Comparison of ENCODE assay signal across 9 cellular contexts in genomic region chr22:49847751-49848689, GRCh38. TPM values are rescaled to one million over a fixed set of nuclear protein-coding genes. Genes with fewer than 3 reads are reported as not detected.
DNase-seq lines count a peak whose midpoint lies in the region; ATAC-seq and TF ChIP-seq lines count a peak whose summit lies in the region.
"Had no signal": no experiment of that assay in that cellular context is flagged by ENCODE, and none has a peak within 500 bp of the region (broad histone marks: within the 10 kb centered on the region; RNA-seq: fewer than 3 reads in every experiment).

No MANE protein-coding gene starts in this region.

- no peaks in the 10 kb centered on the region for H3K9me3 ChIP-seq in CD8-positive, alpha-beta memory T cell (ENCODE audit: low read length)
- H3K9me3 ChIP-seq in Panc1 (ENCODE audit: control insufficient read depth, insufficient read depth, low read depth, low read length), result no peaks in the 10 kb centered on the region

- no peak overlapping the region for H3K4me3 ChIP-seq in CD8-positive, alpha-beta memory T cell (ENCODE audit: low read length)
- peak overlapping the region; percentile 42 to 46 for H3K4me3 ChIP-seq in Panc1 (ENCODE audit: low read depth in 2 of 2, low read length in 2 of 2)

- H3K27me3 Mint-ChIP-seq in CD8-positive, alpha-beta memory T cell, result peaks cover 4 to 13% of the 10 kb centered on the region in 2 donors
- peaks cover 64% of the 10 kb centered on the region for H3K27me3 Mint-ChIP-seq in progenitor cell of endocrine pancreas

- ATAC-seq in Panc1 (no peak), Right ventricle myocardium superior (ENCODE audit: poor library complexity) (no peak), GM21737 (IDR thresholded peaks at IDR 0.05; ENCODE audit: unreplicated experiment) (no peak), GM19452 (IDR thresholded peaks at IDR 0.05; ENCODE audit: unreplicated experiment) (no peak)

- H3K36me3 Mint-ChIP-seq in CD8-positive, alpha-beta memory T cell, result no peaks in the 10 kb centered on the region
- no peaks in the 10 kb centered on the region for H3K36me3 Mint-ChIP-seq in progenitor cell of endocrine pancreas (ENCODE audit: insufficient read depth)

- no peaks in the 10 kb centered on the region for H3K9me3 Mint-ChIP-seq in CD8-positive, alpha-beta memory T cell
- H3K9me3 Mint-ChIP-seq in progenitor cell of endocrine pancreas (ENCODE audit: low read depth), result no peaks in the 10 kb centered on the region

- intact Hi-C loops in Panc1 (cut with micrococcal nuclease; ENCODE audit: unreplicated experiment) (no loop called here), Right ventricle myocardium superior (cut with DNase I) (no loop called here)

- no peaks in the 10 kb centered on the region for H3K27me3 ChIP-seq in CD8-positive, alpha-beta memory T cell (ENCODE audit: insufficient read depth, low read length, poor library complexity, severe bottlenecking)
- no peaks in the 10 kb centered on the region for H3K27me3 ChIP-seq in Panc1 (ENCODE audit: control insufficient read depth, insufficient read depth, low read length)

- BruUV-seq in Panc1 (replicated peaks; lab: Mats Ljungman, UMichigan), result no TSS peak

- peaks cover 8% of the 10 kb centered on the region for H3K4me1 ChIP-seq in CD8-positive, alpha-beta memory T cell (ENCODE audit: insufficient read depth, low read length)
- H3K4me1 ChIP-seq in Panc1 (ENCODE audit: control insufficient read depth, insufficient read depth, low read length), result 0 out of 2 replicates have a peak, but pooled peaks cover 4% of the 10 kb centered on the region

- in situ Hi-C loops in Panc1 (cut with HindIII; ENCODE audit: low pct_unique_long_range_greater_than_20kb, low sequenced_read_pairs), result no loop called here

- TF ChIP-seq CTCF in Panc1 (IDR thresholded peaks at IDR 0.05) (no peak), progenitor cell of endocrine pancreas (IDR thresholded peaks at IDR 0.05; ENCODE audit: unreplicated experiment) (no peak)

- H3K27ac ChIP-seq in CD8-positive, alpha-beta memory T cell (ENCODE audit: low read depth, low read length), result no peak overlapping the region
- no peak overlapping the region for H3K27ac ChIP-seq in Panc1 (ENCODE audit: low read length)
- H3K27ac ChIP-seq in substantia nigra (ENCODE audit: low read depth, low read length, poor library complexity, severe bottlenecking), result no peak overlapping the region

- POLR2A ChIA-PET in CD8-positive, alpha-beta memory T cell (lab: Charles Lee), result interaction anchor here (0.9 to 1.1 kb wide), 2 partner anchors 9 to 22 kb away, joined by 3 to 4 read pairs; no protein-coding TSS in a partner anchor
- POLR2A ChIA-PET in Panc1 (lab: Charles Lee), result no interaction called here

- DNase-seq in CD8-positive, alpha-beta memory T cell, result peak in 1 of 5 donors; percentile 39
- DNase-seq in Panc1 (ENCODE audit: low read depth, low spot score) (no peak), Right ventricle myocardium superior (peak; percentile 64), progenitor cell of endocrine pancreas (ENCODE audit: low spot score, unreplicated experiment) (no peak), substantia nigra (lab: John Stamatoyannopoulos, UW) (no peak), HT-29 (ENCODE audit: low spot score) (no peak)
- DNase-seq: activated CD4-positive, alpha-beta T cell treated with anti-CD3 and anti-CD28 coated beads, Interleukin-2, amount 50 U/mL, for 48 hours had no signal

- H3K4me1 Mint-ChIP-seq in CD8-positive, alpha-beta memory T cell, result peaks cover 10 to 30% (median 21%) of the 10 kb centered on the region in 3 donors
- peaks cover 2% of the 10 kb centered on the region for H3K4me1 Mint-ChIP-seq in progenitor cell of endocrine pancreas (ENCODE audit: low read depth)

- CTCF ChIA-PET in CD8-positive, alpha-beta memory T cell (lab: Charles Lee), result interaction anchor here (0.8 kb wide), 1 partner anchor 27 kb away, joined by 3 read pairs; no protein-coding TSS in a partner anchor
- CTCF ChIA-PET in Panc1 (lab: Charles Lee), result no interaction called here

- peak overlapping the region; percentile 27 to 77 (median 52) for H3K4me3 Mint-ChIP-seq in CD8-positive, alpha-beta memory T cell
- peak overlapping the region; percentile 57 for H3K4me3 Mint-ChIP-seq in progenitor cell of endocrine pancreas (ENCODE audit: low read depth)

- no peaks in the 10 kb centered on the region for H3K36me3 ChIP-seq in CD8-positive, alpha-beta memory T cell (ENCODE audit: insufficient read depth, low read length)
- no peaks in the 10 kb centered on the region; the same call in 1 of the 2 replicates for H3K36me3 ChIP-seq in Panc1 (ENCODE audit: control insufficient read depth, insufficient read depth, low read length)

- H3K27ac Mint-ChIP-seq in CD8-positive, alpha-beta memory T cell, result peak overlapping the region in 1 of 8 donors; percentile 17
- H3K27ac Mint-ChIP-seq in progenitor cell of endocrine pancreas, result no peak overlapping the region

RNA-seq across cellular contexts. Expression of gene ZBED4, which starts 5.6 kb away (rescaled TPM):
- total RNA-seq in CD8-positive, alpha-beta memory T cell, result 10 to 100 TPM; 24.2 to 24.3 TPM
- 11.1 TPM for polyA plus RNA-seq in CD8-positive, alpha-beta memory T cell
- 17.3 TPM for total RNA-seq in Panc1 (2021; ENCODE audit: unreplicated experiment)
- 11.6 TPM for polyA plus RNA-seq in Panc1 (2012; ENCODE audit: insufficient read length)
- 3.8 TPM for total RNA-seq in Right ventricle myocardium superior
- total RNA-seq in progenitor cell of endocrine pancreas, result 34.3 and 36.5 TPM in 2 replicates
- total RNA-seq in HT-29 (2014; rRNA removed; shearing (Covaris generic)), result 10.6 and 15.3 TPM in 2 replicates

RNA-seq across cellular contexts. Expression of gene BRD1, which starts 20.3 kb away (rescaled TPM):
- 10 to 100 TPM; 32.9 to 35.1 TPM for total RNA-seq in CD8-positive, alpha-beta memory T cell
- polyA plus RNA-seq in CD8-positive, alpha-beta memory T cell, result 4.9 TPM
- 24.0 TPM for total RNA-seq in Panc1 (2021; ENCODE audit: unreplicated experiment)
- polyA plus RNA-seq in Panc1 (2012; ENCODE audit: insufficient read length), result 22.1 TPM
- total RNA-seq in Right ventricle myocardium superior, result 15.9 TPM
- total RNA-seq in progenitor cell of endocrine pancreas, result 57.3 and 65.7 TPM in 2 replicates
- 21.2 and 23.3 TPM in 2 replicates for total RNA-seq in HT-29 (2014; rRNA removed; shearing (Covaris generic))
